13 cellular contexts compared by ENCODE assay signal in genomic region chr12:113416091-113416754, GRCh38. TPM values are rescaled to one million over a fixed set of nuclear protein-coding genes. Genes with fewer than 3 reads are reported as not detected.
DNase-seq lines count a peak whose midpoint lies in the region; ATAC-seq and TF ChIP-seq lines count a peak whose summit lies in the region.
"Had no signal": no experiment of that assay in that cellular context is flagged by ENCODE, and none has a peak within 500 bp of the region (broad histone marks: within the 10 kb centered on the region; RNA-seq: fewer than 3 reads in every experiment).

No MANE protein-coding gene starts in this region.

- no peaks in the 10 kb centered on the region for H3K9me3 ChIP-seq in right atrium auricular region
- no peaks in the 10 kb centered on the region for H3K9me3 ChIP-seq in upper lobe of left lung

- H3K4me3 Mint-ChIP-seq in naive thymus-derived CD8-positive, alpha-beta T cell: peak overlapping the region in 1 of 10 donors; percentile 4
- H3K4me3 Mint-ChIP-seq: nephron progenitor cell; T-helper 1 cell treated with Interleukin-12 subunit alpha and Interleukin-12 subunit beta and Interleukin-4 antibody, amounts not matched to agents 30 μg/mL and 1 μg/mL, for 36 hours had no signal

- intact Hi-C loops in Right ventricle myocardium superior (cut with DNase I): no loop called here
- intact Hi-C loops in left ventricle myocardium superior (cut with micrococcal nuclease): no loop called here

- TF ChIP-seq EP300 in upper lobe of left lung (IDR thresholded peaks at IDR 0.05): no peak

- 42 to 52% methylated on average over 6 of the region's 6 CpGs for WGBS in upper lobe of left lung, 2 donors

- H3K27ac Mint-ChIP-seq in naive thymus-derived CD8-positive, alpha-beta T cell: peak overlapping the region in 1 of 10 donors; percentile 16
- H3K27ac Mint-ChIP-seq: nephron progenitor cell; T-helper 1 cell treated with Interleukin-12 subunit alpha and Interleukin-12 subunit beta and Interleukin-4 antibody, amounts not matched to agents 30 μg/mL and 1 μg/mL, for 36 hours had no signal

- TF ChIP-seq POLR2A in upper lobe of left lung (IDR thresholded peaks at IDR 0.05): no peak

- DNase-seq in Right ventricle myocardium superior (no peak), right atrium auricular region (ENCODE audit: low spot score) (no peak), RKO (ENCODE audit: low spot score) (peak; percentile 65), left ventricle myocardium superior (no peak), upper lobe of left lung (peak in 1 of 2 donors; percentile 63), NCI-H2227 (lab: John Stamatoyannopoulos, UW; ENCODE audit: unreplicated experiment) (no peak), D341Med (ENCODE audit: low spot score) (no peak)
- DNase-seq in naive thymus-derived CD8-positive, alpha-beta T cell: no peak
- DNase-seq: NCI-H510A, nephron progenitor cell had no signal

- H3K27me3 ChIP-seq in right atrium auricular region (no peaks in the 10 kb centered on the region), upper lobe of left lung (no peaks in the 10 kb centered on the region)

- TF ChIP-seq CTCF in right atrium auricular region (IDR thresholded peaks at IDR 0.05): no peak
- TF ChIP-seq CTCF in upper lobe of left lung (IDR thresholded peaks at IDR 0.05): no peak

- H3K36me3 ChIP-seq in right atrium auricular region: no peaks in the 10 kb centered on the region
- no peaks in the 10 kb centered on the region for H3K36me3 ChIP-seq in upper lobe of left lung

- H3K4me1 Mint-ChIP-seq in naive thymus-derived CD8-positive, alpha-beta T cell: peaks cover 0 to 6% (median 0%) of the 10 kb centered on the region in 4 donors

- POLR2A ChIA-PET in naive thymus-derived CD8-positive, alpha-beta T cell (lab: Charles Lee): no interaction called here

- no peak overlapping the region for H3K27ac ChIP-seq in right atrium auricular region
- peak overlapping the region in 3 of 4 donors; percentile 5 to 69 (median 14) for H3K27ac ChIP-seq in upper lobe of left lung

- no peak overlapping the region for H3K4me3 ChIP-seq in right atrium auricular region
- no peak overlapping the region for H3K4me3 ChIP-seq in upper lobe of left lung

- no peaks in the 10 kb centered on the region for H3K4me1 ChIP-seq in right atrium auricular region
- no peaks in the 10 kb centered on the region for H3K4me1 ChIP-seq in upper lobe of left lung

- peak; percentile 46 for ATAC-seq in Right ventricle myocardium superior (ENCODE audit: poor library complexity)
- peak; percentile 38 for ATAC-seq in left ventricle myocardium superior
- peak; percentile 34 to 59 for ATAC-seq in upper lobe of left lung (ENCODE audit: low FRiP score in 2 of 2)
- no peak for ATAC-seq in naive thymus-derived CD8-positive, alpha-beta T cell

- no peaks in the 10 kb centered on the region for H3K9me3 Mint-ChIP-seq in naive thymus-derived CD8-positive, alpha-beta T cell
- H3K9me3 Mint-ChIP-seq: nephron progenitor cell; T-helper 1 cell treated with Interleukin-12 subunit alpha and Interleukin-12 subunit beta and Interleukin-4 antibody, amounts not matched to agents 30 μg/mL and 1 μg/mL, for 36 hours had no signal

- H3K36me3 Mint-ChIP-seq in naive thymus-derived CD8-positive, alpha-beta T cell: no peaks in the 10 kb centered on the region

- H3K27me3 Mint-ChIP-seq in naive thymus-derived CD8-positive, alpha-beta T cell: peaks cover 3 to 10% (median 9%) of the 10 kb centered on the region in 5 donors

RNA-seq across cellular contexts. Expression of gene SDSL, which starts 6.0 kb away (rescaled TPM):
- total RNA-seq in Right ventricle myocardium superior (6.3 TPM), right atrium auricular region (1 to 10 TPM; 2.8 to 5.5 TPM), left ventricle myocardium superior (7.6 TPM), upper lobe of left lung (10 to 100 TPM in 3 of 6 donors, 1 to 10 TPM in 3; 1.1 to 26.9 (median 9.1) TPM)
- not detected for total RNA-seq in naive thymus-derived CD8-positive, alpha-beta T cell
- polyA plus RNA-seq in naive thymus-derived CD8-positive, alpha-beta T cell: not detected

RNA-seq across cellular contexts. Expression of gene SDS, which starts 12.5 kb away (rescaled TPM):
- total RNA-seq in Right ventricle myocardium superior (not detected), right atrium auricular region (1 to 10 TPM in 1 of 2 donors, not detected in 1; 1.3 TPM), left ventricle myocardium superior (not detected), upper lobe of left lung (1 to 10 TPM in 5 of 6 donors, under 1 TPM in 1; 1.00 to 4.0 (median 2.4) TPM)
- not detected for total RNA-seq in naive thymus-derived CD8-positive, alpha-beta T cell
- polyA plus RNA-seq in naive thymus-derived CD8-positive, alpha-beta T cell: not detected
- total RNA-seq: astrocyte, H4 had no signal

RNA-seq across cellular contexts. Expression of gene LHX5, which starts 55.4 kb away (rescaled TPM):
- total RNA-seq in Right ventricle myocardium superior: not detected
- total RNA-seq in right atrium auricular region: not detected
- total RNA-seq in left ventricle myocardium superior: not detected
- not detected for total RNA-seq in upper lobe of left lung
- not detected for total RNA-seq in naive thymus-derived CD8-positive, alpha-beta T cell
- polyA plus RNA-seq in naive thymus-derived CD8-positive, alpha-beta T cell: not detected
- total RNA-seq: H4 had no signal

RNA-seq across cellular contexts. Expression of gene PLBD2, which starts 57.8 kb away (rescaled TPM):
- total RNA-seq in Right ventricle myocardium superior (40.2 TPM), right atrium auricular region (10 to 100 TPM; 38.2 to 43.0 TPM), left ventricle myocardium superior (34.4 TPM), upper lobe of left lung (10 to 100 TPM; 19.5 to 60.0 (median 46.4) TPM)
- total RNA-seq in naive thymus-derived CD8-positive, alpha-beta T cell: 10 to 100 TPM in 1 of 2 experiments, 1 to 10 TPM in 1; 9.7 to 13.1 TPM
- 1 to 10 TPM; 5.1 to 9.4 (median 5.5) TPM for polyA plus RNA-seq in naive thymus-derived CD8-positive, alpha-beta T cell

Comparison
In these comparisons a context has a peak if more than half of its experiments do, and no peak if none do; other contexts are left out.
1. ATAC-seq: peak in Right ventricle myocardium superior (single experiment), left ventricle myocardium superior (single experiment) and upper lobe of left lung (2 of 2); none in naive thymus-derived CD8-positive, alpha-beta T cell (0 of 2).
2. H3K27ac ChIP-seq: peak in upper lobe of left lung (3 of 4); none in right atrium auricular region (0 of 2).